In the genomic region with DNA sequence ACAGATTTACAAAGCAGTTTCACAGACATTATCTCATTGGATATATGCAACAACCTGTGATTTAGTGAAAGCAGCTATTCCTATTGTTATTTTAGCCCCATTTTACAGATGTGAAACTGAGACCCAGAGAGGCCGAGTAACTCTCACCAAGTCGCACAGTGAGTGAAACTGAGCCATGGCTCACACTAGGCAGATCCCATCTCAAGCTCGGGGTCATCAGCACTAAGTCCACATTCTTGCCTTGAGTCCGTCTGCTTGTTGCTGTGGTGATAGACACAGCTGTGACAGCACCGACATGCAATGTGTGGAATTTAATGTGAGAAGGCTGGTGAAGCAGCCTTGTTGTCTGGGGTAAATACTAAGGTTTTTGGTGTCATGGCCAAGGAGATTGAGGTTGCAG, we compare ENCODE assay signal across 8 cellular contexts. TPM values are rescaled to one million over a fixed set of nuclear protein-coding genes. Genes with fewer than 3 reads are reported as not detected.
DNase-seq lines count a peak whose midpoint lies in the region; ATAC-seq and TF ChIP-seq lines count a peak whose summit lies in the region.

No MANE protein-coding gene starts in this region.

- ATAC-seq in GM21390 (IDR thresholded peaks at IDR 0.05; ENCODE audit: unreplicated experiment) (peak; percentile 64), T-helper 17 cell (no peak), left lung (peak; percentile 76), GM21825 (IDR thresholded peaks at IDR 0.05; ENCODE audit: unreplicated experiment) (no peak)
- no peak for ATAC-seq in naive thymus-derived CD4-positive, alpha-beta T cell

- peaks cover 13 to 16% of the 10 kb centered on the region in 2 donors for H3K4me1 ChIP-seq in left lung
- H3K4me1 ChIP-seq in naive thymus-derived CD4-positive, alpha-beta T cell (ENCODE audit: control insufficient read depth in 2 of 2, insufficient read depth in 2 of 2, low read length in 2 of 2) = no peaks in the 10 kb centered on the region

- no peaks in the 10 kb centered on the region for H3K27me3 ChIP-seq in AG04450 (ENCODE audit: control insufficient read depth, insufficient read depth, low read length)
- no peaks in the 10 kb centered on the region for H3K27me3 ChIP-seq in left lung
- H3K27me3 ChIP-seq in naive thymus-derived CD4-positive, alpha-beta T cell (ENCODE audit: control insufficient read depth in 2 of 2, insufficient read depth in 2 of 2, low read length in 2 of 2) = no peaks in the 10 kb centered on the region

- peak overlapping the region; percentile 24 for H3K27ac Mint-ChIP-seq in T-helper 17 cell
- peak overlapping the region in 1 of 9 donors; percentile 36 for H3K27ac Mint-ChIP-seq in naive thymus-derived CD4-positive, alpha-beta T cell

- no peaks in the 10 kb centered on the region for H3K27me3 Mint-ChIP-seq in T-helper 17 cell
- no peaks in the 10 kb centered on the region for H3K27me3 Mint-ChIP-seq in naive thymus-derived CD4-positive, alpha-beta T cell

- H3K4me1 Mint-ChIP-seq in T-helper 17 cell = peaks cover 16% of the 10 kb centered on the region
- peaks cover 7 to 15% (median 10%) of the 10 kb centered on the region in 7 donors for H3K4me1 Mint-ChIP-seq in naive thymus-derived CD4-positive, alpha-beta T cell

- TF ChIP-seq CTCF in AG04450 (IDR thresholded peaks at IDR 0.05; ENCODE audit: low read depth, low read length) (no peak), left lung (IDR thresholded peaks at IDR 0.05) (no peak)

- H3K36me3 Mint-ChIP-seq in T-helper 17 cell (ENCODE audit: low read depth) = peaks cover 4% of the 10 kb centered on the region
- H3K36me3 Mint-ChIP-seq in naive thymus-derived CD4-positive, alpha-beta T cell = peaks cover 0 to 21% (median 11%) of the 10 kb centered on the region in 5 donors

- H3K9me3 ChIP-seq in AG04450 (ENCODE audit: control insufficient read depth, insufficient read depth, low read length) = no peaks in the 10 kb centered on the region
- no peaks in the 10 kb centered on the region for H3K9me3 ChIP-seq in T-helper 17 cell (ENCODE audit: control insufficient read depth, low read length, poor library complexity, severe bottlenecking)
- no peaks in the 10 kb centered on the region for H3K9me3 ChIP-seq in left lung
- H3K9me3 ChIP-seq in naive thymus-derived CD4-positive, alpha-beta T cell (ENCODE audit: control insufficient read depth in 2 of 3, low read length in 3 of 3) = no peaks in the 10 kb centered on the region

- H3K27ac ChIP-seq in AG04450 (ENCODE audit: low read depth, low read length) (peak overlapping the region; percentile 47), left lung (peak overlapping the region in 1 of 2 donors; percentile 74)
- no peak overlapping the region for H3K27ac ChIP-seq in naive thymus-derived CD4-positive, alpha-beta T cell (ENCODE audit: low read depth, low read length)

- H3K9me3 Mint-ChIP-seq in naive thymus-derived CD4-positive, alpha-beta T cell = no peaks in the 10 kb centered on the region

- intact Hi-C loops in left lung (cut with DNase I) = no loop called here
- intact Hi-C loops in naive thymus-derived CD4-positive, alpha-beta T cell (cut with micrococcal nuclease) = no loop called here

- POLR2A ChIA-PET in AG04450 (lab: Yijun Ruan, JAX) = interaction anchor here (1.0 to 2.2 kb wide), 3 partner anchors 16 to 47 kb away, joined by 4 to 12 read pairs (median 7); a partner anchor contains a TSS
- POLR2A ChIA-PET in naive thymus-derived CD4-positive, alpha-beta T cell (lab: Charles Lee) = no interaction called here

- DNase-seq in AG04450 (ENCODE audit: low read depth, low spot score) (peak; percentile 62), T-helper 17 cell (no peak), left lung (no peak), NCI-H2081 treated with DMSO at 0.1 percent for 48 hours (lab: John Stamatoyannopoulos, UW) (no peak)
- no peak for DNase-seq in naive thymus-derived CD4-positive, alpha-beta T cell
- no peak for DNase-seq in stimulated activated CD4-positive, alpha-beta T cell treated with anti-CD3 and anti-CD28 coated beads, Interleukin-15, amount 100 ng/mL, for 24 hours

- H3K36me3 ChIP-seq in left lung = peaks cover 0 to 50% of the 10 kb centered on the region in 2 donors
- H3K36me3 ChIP-seq in naive thymus-derived CD4-positive, alpha-beta T cell (ENCODE audit: control insufficient read depth in 2 of 3, insufficient read depth in 3 of 3, low read length in 3 of 3) = no peaks in the 10 kb centered on the region

- H3K4me3 Mint-ChIP-seq in T-helper 17 cell = no peak overlapping the region
- H3K4me3 Mint-ChIP-seq in naive thymus-derived CD4-positive, alpha-beta T cell = no peak overlapping the region

- no peak overlapping the region for H3K4me3 ChIP-seq in AG04450 (ENCODE audit: low read depth, low read length)
- no peak overlapping the region for H3K4me3 ChIP-seq in left lung
- no peak overlapping the region for H3K4me3 ChIP-seq in naive thymus-derived CD4-positive, alpha-beta T cell (ENCODE audit: low read length)

- CTCF ChIA-PET in AG04450 (lab: Charles Lee) = interaction anchor here (0.5 to 3.8 kb wide), 5 partner anchors 12 to 65 kb away, joined by 3 to 28 read pairs (median 5); no protein-coding TSS in a partner anchor
- CTCF ChIA-PET in naive thymus-derived CD4-positive, alpha-beta T cell (lab: Charles Lee) = interaction anchor here (0.8 to 1.1 kb wide), 2 partner anchors 64 to 224 kb away, joined by 3 to 4 read pairs; no protein-coding TSS in a partner anchor

RNA-seq across cellular contexts. Expression of a gene that starts 40.3 kb away (rescaled TPM):
- polyA plus RNA-seq in AG04450 (2011; rRNA removed) = 5.3 and 7.2 TPM in 2 replicates
- polyA minus RNA-seq in AG04450 (2011; rRNA and poly(A)+ RNA removed) = 2.3 and 3.5 TPM in 2 replicates
- total RNA-seq in T-helper 17 cell (10 to 100 TPM; 25.1 to 26.0 TPM), left lung (10 to 100 TPM; 15.3 to 19.4 TPM)
- total RNA-seq in naive thymus-derived CD4-positive, alpha-beta T cell = 10 to 100 TPM; 24.9 to 30.5 (median 27.3) TPM
- polyA plus RNA-seq in naive thymus-derived CD4-positive, alpha-beta T cell = 10 to 100 TPM; 25.5 to 32.0 TPM

RNA-seq across cellular contexts. Expression of a gene that starts 47.2 kb away (rescaled TPM):
- polyA plus RNA-seq in AG04450 (2011; rRNA removed) = 105 and 125 TPM in 2 replicates
- polyA minus RNA-seq in AG04450 (2011; rRNA and poly(A)+ RNA removed) = 93.1 and 137 TPM in 2 replicates
- 10 to 100 TPM; 11.4 to 13.4 TPM for total RNA-seq in T-helper 17 cell
- total RNA-seq in left lung = 100 to 1,000 TPM; 162 to 217 TPM
- 10 to 100 TPM in 4 of 5 experiments, 1 to 10 TPM in 1; 8.0 to 75.6 (median 15.9) TPM for total RNA-seq in naive thymus-derived CD4-positive, alpha-beta T cell
- 1 to 10 TPM; 3.1 to 4.9 TPM for polyA plus RNA-seq in naive thymus-derived CD4-positive, alpha-beta T cell

Comparison
In these comparisons a context has a peak if more than half of its experiments do, and no peak if none do; other contexts are left out.
1. ATAC-seq: peak in GM21390 (single experiment) and left lung (single experiment); none in T-helper 17 cell (single experiment), GM21825 (single experiment) and naive thymus-derived CD4-positive, alpha-beta T cell (single experiment).